Comparison of ENCODE assay signal across 12 cellular contexts in genomic region chr1:162548170-162548569, GRCh38. TPM values are rescaled to one million over a fixed set of nuclear protein-coding genes. Genes with fewer than 3 reads are reported as not detected.
A peak's percentile ranks its signal among the peaks of the same experiment; 100 is the strongest.
DNase-seq lines count a peak whose midpoint lies in the region; ATAC-seq, FAIRE-seq and TF ChIP-seq lines count a peak whose summit lies in the region.
"Had no signal": no experiment of that assay in that cellular context is flagged by ENCODE, and none has a peak within 500 bp of the region (broad histone marks: within the 10 kb centered on the region; RNA-seq: fewer than 3 reads in every experiment).

No MANE protein-coding gene starts in this region.

- H3K27me3 ChIP-seq in K562 (ENCODE audit: control insufficient read depth in 2 of 2, insufficient read depth in 2 of 2, low read length in 2 of 2) (no peaks in the 10 kb centered on the region), SK-N-SH (ENCODE audit: insufficient read depth) (no peaks in the 10 kb centered on the region)

- in situ Hi-C loops in K562 (cut with MboI), result no loop called here

- TF ChIP-seq POLR2A in K562 (conservative IDR thresholded peaks at IDR 0.05), result no peak

- no peak overlapping the region for H3K4me2 ChIP-seq in K562 (ENCODE audit: insufficient read depth, low read length)
- H3K4me2 ChIP-seq in SK-N-SH, result no peak overlapping the region

- no peak overlapping the region for H3K27ac ChIP-seq in K562 (ENCODE audit: extremely low read depth, low read depth, low read length)
- H3K27ac ChIP-seq in SK-N-SH (ENCODE audit: low read depth in 2 of 2, low read length in 1 of 2), result no peak overlapping the region

- H3K4me3 ChIP-seq in K562 (no peak overlapping the region), skeletal muscle cell (ENCODE audit: low read depth, low read length) (no peak overlapping the region), SK-N-SH (ENCODE audit: low read depth in 2 of 2, low read length in 1 of 2) (no peak overlapping the region)

- TF ChIP-seq RAD21 in K562 (CRISPR knock-in tag; conservative IDR thresholded peaks at IDR 0.05 in 1 of 2, IDR thresholded peaks at IDR 0.05 in 1 of 2), result no peak
- no peak for TF ChIP-seq RAD21 in SK-N-SH (IDR thresholded peaks at IDR 0.05; ENCODE audit: low read length)

- DNase-seq in GM04504 (ENCODE audit: low read depth) (peak; percentile 73), K562 (ENCODE audit: extremely low read depth in 1 of 4, low spot score in 3 of 4) (no peak), left ventricle myocardium superior (no peak), skeletal muscle cell (ENCODE audit: low read depth) (peak; percentile 53), SK-N-SH (no peak), NCI-H69 (lab: John Stamatoyannopoulos, UW) (no peak)
- DNase-seq: activated T-cell treated with anti-CD3 and anti-CD28 coated beads, Interleukin-2, amount 50 U/mL, for 1 hour; Caco-2; NCI-H1417; stimulated activated naive CD4-positive, alpha-beta T cell had no signal

- ATAC-seq in K562 (peak; percentile 32; the same call in 2 of the 3 replicates), left ventricle myocardium superior (peak; percentile 78), GM21423 (IDR thresholded peaks at IDR 0.05; ENCODE audit: unreplicated experiment) (no peak), GM19463 (IDR thresholded peaks at IDR 0.05; ENCODE audit: unreplicated experiment) (no peak)

- H3K9me2 ChIP-seq in SK-N-SH, result no peaks in the 10 kb centered on the region

- no peaks in the 10 kb centered on the region for H3K79me2 ChIP-seq in K562 (ENCODE audit: control insufficient read depth, insufficient read depth, low read length)
- no peaks in the 10 kb centered on the region for H3K79me2 ChIP-seq in SK-N-SH (ENCODE audit: insufficient read depth)

- FAIRE-seq in K562 (lab: Jason Lieb, UNC), result peak; percentile 19

- no peaks in the 10 kb centered on the region for H3F3A ChIP-seq in SK-N-SH (replicated peaks; ENCODE audit: insufficient read depth)

- TF ChIP-seq CTCF in K562 (IDR thresholded peaks at IDR 0.05 in 2 of 3, conservative IDR thresholded peaks at IDR 0.05 in 1 of 3; ENCODE audit: insufficient read depth in 2 of 3, low read depth in 1 of 3, low read length in 3 of 3) (no peak), SK-N-SH (IDR thresholded peaks at IDR 0.05) (no peak)

- intact Hi-C loops in K562 (cut with micrococcal nuclease), result no loop called here
- intact Hi-C loops in left ventricle myocardium superior (cut with micrococcal nuclease), result no loop called here

- WGBS in K562 (ENCODE audit: insufficient coverage, low coverage, missing lambda C conversion rate), result 58% methylated on average over 4 of the region's 4 CpGs
- WGBS in SK-N-SH (ENCODE audit: low lambda C conversion rate), result 91% methylated on average over 4 of the region's 4 CpGs

- TF ChIP-seq EP300 in K562 (IDR thresholded peaks at IDR 0.05; ENCODE audit: low read length) (no peak), SK-N-SH (IDR thresholded peaks at IDR 0.05; ENCODE audit: borderline replicate concordance in 1 of 2, low read depth in 1 of 2, low read length in 1 of 2) (no peak)

- H3K4me1 ChIP-seq in K562 (replicated peaks in 1 of 2; ENCODE audit: control insufficient read depth in 2 of 2, insufficient read depth in 2 of 2, low read length in 2 of 2) (peaks cover 5 to 18% of the 10 kb centered on the region in 2 experiments; a peak in 4 of 5 replicates), SK-N-SH (ENCODE audit: control insufficient read depth in 1 of 2, insufficient read depth in 2 of 2, low read depth in 1 of 2, low read length in 1 of 2) (no peaks in the 10 kb centered on the region)
- H3K4me1 ChIP-seq: Caco-2 had no signal

- H3K9me3 ChIP-seq in K562 (replicated peaks; ENCODE audit: control insufficient read depth, insufficient read depth, low read depth, low read length), result 0 out of 2 replicates have a peak, but pooled peaks cover under 1% of the 10 kb centered on the region
- 0 out of 2 replicates have a peak, but pooled peaks cover under 1% of the 10 kb centered on the region for H3K9me3 ChIP-seq in SK-N-SH
- H3K9me3 ChIP-seq: Caco-2 had no signal

- no TSS peak for BruUV-seq in K562 (replicated peaks; lab: Mats Ljungman, UMichigan)

- CTCF ChIA-PET in K562 (lab: Yijun Ruan, JAX; ENCODE audit: low intra/inter-chr PET ratio), result no interaction called here
- CTCF ChIA-PET in SK-N-SH (lab: Yijun Ruan, JAX), result no interaction called here

- H3K36me3 ChIP-seq in K562 (ENCODE audit: control insufficient read depth, insufficient read depth, low read length), result no peaks in the 10 kb centered on the region
- H3K36me3 ChIP-seq in SK-N-SH (replicated peaks in 1 of 2; ENCODE audit: control insufficient read depth in 1 of 2, insufficient read depth in 2 of 2, low read length in 1 of 2), result peaks cover 0 to 5% of the 10 kb centered on the region in 2 experiments

- H2AFZ ChIP-seq in K562 (ENCODE audit: low read depth, low read length), result 0 out of 2 replicates have a peak overlapping the region, but pooled peaks have one; percentile 11
- no peak overlapping the region for H2AFZ ChIP-seq in SK-N-SH (ENCODE audit: low read depth)

- H4K20me1 ChIP-seq in K562 (replicated peaks; ENCODE audit: control insufficient read depth, insufficient read depth, low read length), result no peaks in the 10 kb centered on the region
- H4K20me1 ChIP-seq in SK-N-SH (ENCODE audit: insufficient read depth), result no peaks in the 10 kb centered on the region

- H3K9ac ChIP-seq in K562 (ENCODE audit: insufficient read depth in 1 of 2, low read depth in 2 of 2, low read length in 2 of 2) (no peak overlapping the region), SK-N-SH (no peak overlapping the region)

- POLR2A ChIA-PET in K562 (lab: Yijun Ruan, JAX), result no interaction called here
- POLR2A ChIA-PET in SK-N-SH (lab: Yijun Ruan, JAX), result no interaction called here

- H3K9me1 ChIP-seq in K562 (ENCODE audit: control insufficient read depth, insufficient read depth, low read length), result no peaks in the 10 kb centered on the region

TF ChIP-seq in K562, 482 proteins besides CTCF, POLR2A, EP300 and RAD21 (continues in another document):
- TF ChIP-seq CCAR2 (IDR thresholded peaks at IDR 0.05; ENCODE audit: low read depth, low read length), result no peak
- TF ChIP-seq ZNF586 (CRISPR knock-in tag; conservative IDR thresholded peaks at IDR 0.05), result no peak
- TF ChIP-seq PYGO2 (tag; IDR thresholded peaks at IDR 0.05), result no peak
- TF ChIP-seq CBFA2T3 (IDR thresholded peaks at IDR 0.05), result no peak

TF ChIP-seq in SK-N-SH, 30 proteins besides CTCF, POLR2A, EP300 and RAD21 (continues in another document):
- no peak for TF ChIP-seq FOXM1 (IDR thresholded peaks at IDR 0.05; ENCODE audit: low read depth)
- no peak for TF ChIP-seq RXRA (IDR thresholded peaks at IDR 0.05; ENCODE audit: borderline replicate concordance, low read depth)
- no peak for TF ChIP-seq TCF12 (IDR thresholded peaks at IDR 0.05)

RNA-seq across cellular contexts. Expression of gene UAP1, which starts 13.4 kb away (rescaled TPM):
- 118 and 292 TPM in 2 replicates for total RNA-seq in K562 (2011; cell fraction: chromatin; rRNA removed; ENCODE audit: low replicate concordance)
- 62.5 and 85.8 TPM in 2 replicates for total RNA-seq in K562 (2011; cell fraction: nucleolus; rRNA removed)
- 147 and 243 TPM in 2 replicates for total RNA-seq in K562 (2011; cell fraction: nucleoplasm; rRNA removed)
- total RNA-seq in K562 (2014; rRNA removed) (191 and 213 TPM in 2 replicates), K562 (2014; rRNA removed; fragmentation: Illumina TruSeq; extraction: Trizol) (317 and 372 TPM in 2 replicates), K562 (2015; rRNA removed; fragmentation: Illumina TruSeq; extraction: Trizol) (188 TPM in 2 replicates), K562 (2021) (216 and 222 TPM in 2 replicates), left ventricle myocardium superior (30.7 TPM)
- polyA plus RNA-seq in K562 (2011; rRNA removed) (257 and 285 TPM in 2 replicates), K562 (2014; fragmentation: Illumina TruSeq; extraction: Trizol) (219 and 241 TPM in 2 replicates), K562 (2014; fragmentation: Nextera tagmentation; extraction: Ambion mirVana) (100 to 1,000 TPM; 182 to 189 TPM), K562 (2014; rRNA removed) (201 and 213 TPM in 2 replicates), SK-N-SH (2012; rRNA removed) (32.3 and 44.1 TPM in 2 replicates)
- polyA plus RNA-seq in K562 (2011; cell fraction: cytosol; rRNA removed), result 51.3 and 125 TPM in 2 replicates
- polyA plus RNA-seq in K562 (2011; cell fraction: nucleus; rRNA removed), result 78.0 and 133 TPM in 2 replicates
- 78.7 and 150 TPM in 2 replicates for polyA plus RNA-seq in K562 (2012)
- polyA minus RNA-seq in K562 (2011; rRNA and poly(A)+ RNA removed), result 278 and 307 TPM in 2 replicates
- polyA minus RNA-seq in K562 (2011; cell fraction: cytosol; rRNA and poly(A)+ RNA removed), result 95.7 and 265 TPM in 2 replicates
- polyA minus RNA-seq in K562 (2011; cell fraction: nucleus; rRNA and poly(A)+ RNA removed), result 63.4 and 136 TPM in 2 replicates
- polyA plus RNA-seq in SK-N-SH (2012; cell fraction: cytosol; rRNA removed), result 49.8 and 58.0 TPM in 2 replicates
- polyA plus RNA-seq in SK-N-SH (2012; cell fraction: nucleus; rRNA removed), result 18.0 and 38.7 TPM in 2 replicates

RNA-seq across cellular contexts. Expression of gene UHMK1, which starts 50.6 kb away (rescaled TPM):
- total RNA-seq in K562 (2011; cell fraction: chromatin; rRNA removed; ENCODE audit: low replicate concordance), result 31.4 and 70.8 TPM in 2 replicates
- 18.7 and 21.8 TPM in 2 replicates for total RNA-seq in K562 (2011; cell fraction: nucleolus; rRNA removed)
- 46.7 and 75.7 TPM in 2 replicates for total RNA-seq in K562 (2011; cell fraction: nucleoplasm; rRNA removed)
- total RNA-seq in K562 (2014; rRNA removed) (34.0 and 36.0 TPM in 2 replicates), K562 (2014; rRNA removed; fragmentation: Illumina TruSeq; extraction: Trizol) (72.4 and 78.0 TPM in 2 replicates), K562 (2015; rRNA removed; fragmentation: Illumina TruSeq; extraction: Trizol) (49.2 and 55.2 TPM in 2 replicates), K562 (2021) (42.6 and 43.3 TPM in 2 replicates), left ventricle myocardium superior (22.7 TPM)
- polyA plus RNA-seq in K562 (2011; rRNA removed) (63.6 and 71.0 TPM in 2 replicates), K562 (2014; fragmentation: Illumina TruSeq; extraction: Trizol) (32.9 and 38.3 TPM in 2 replicates), K562 (2014; fragmentation: Nextera tagmentation; extraction: Ambion mirVana) (10 to 100 TPM; 13.1 to 20.5 TPM), K562 (2014; rRNA removed) (27.7 and 28.9 TPM in 2 replicates), SK-N-SH (2012; rRNA removed) (7.4 and 12.3 TPM in 2 replicates)
- polyA plus RNA-seq in K562 (2011; cell fraction: cytosol; rRNA removed), result 8.5 and 31.3 TPM in 2 replicates
- 27.2 and 68.0 TPM in 2 replicates for polyA plus RNA-seq in K562 (2011; cell fraction: nucleus; rRNA removed)
- polyA plus RNA-seq in K562 (2012), result 18.7 and 19.1 TPM in 2 replicates
- 93.8 and 130 TPM in 2 replicates for polyA minus RNA-seq in K562 (2011; rRNA and poly(A)+ RNA removed)
- polyA minus RNA-seq in K562 (2011; cell fraction: cytosol; rRNA and poly(A)+ RNA removed), result 46.0 and 46.8 TPM in 2 replicates
- 33.4 and 86.7 TPM in 2 replicates for polyA minus RNA-seq in K562 (2011; cell fraction: nucleus; rRNA and poly(A)+ RNA removed)
- 16.0 and 18.1 TPM in 2 replicates for polyA plus RNA-seq in SK-N-SH (2012; cell fraction: cytosol; rRNA removed)
- polyA plus RNA-seq in SK-N-SH (2012; cell fraction: nucleus; rRNA removed), result 4.2 and 9.7 TPM in 2 replicates

Comparison
In these comparisons a context has a peak if more than half of its experiments do, and no peak if none do; other contexts are left out.
1. DNase-seq: peak in GM04504 (single experiment) and skeletal muscle cell (single experiment); none in K562 (0 of 4), left ventricle myocardium superior (single experiment), SK-N-SH (single experiment) and NCI-H69 (single experiment).
2. ATAC-seq: peak in K562 (single experiment) and left ventricle myocardium superior (single experiment); none in GM21423 (single experiment) and GM19463 (single experiment).